Comparison of ENCODE assay signal across 1 cellular context in genomic region chr7:26166681-26167266, GRCh38.
TF ChIP-seq lines count a peak whose summit lies in the region.

No MANE protein-coding gene starts in this region.

TF ChIP-seq in WTC11, 78 proteins besides CTCF, POLR2A, EP300 and RAD21 (continued from another document):
- no peak for TF ChIP-seq STAT6 (CRISPR knock-in tag; conservative IDR thresholded peaks at IDR 0.05; ENCODE audit: low read depth)
- TF ChIP-seq CBFB (CRISPR knock-in tag; IDR thresholded peaks at IDR 0.05; ENCODE audit: low read depth), result no peak
- TF ChIP-seq, protein P1, sequence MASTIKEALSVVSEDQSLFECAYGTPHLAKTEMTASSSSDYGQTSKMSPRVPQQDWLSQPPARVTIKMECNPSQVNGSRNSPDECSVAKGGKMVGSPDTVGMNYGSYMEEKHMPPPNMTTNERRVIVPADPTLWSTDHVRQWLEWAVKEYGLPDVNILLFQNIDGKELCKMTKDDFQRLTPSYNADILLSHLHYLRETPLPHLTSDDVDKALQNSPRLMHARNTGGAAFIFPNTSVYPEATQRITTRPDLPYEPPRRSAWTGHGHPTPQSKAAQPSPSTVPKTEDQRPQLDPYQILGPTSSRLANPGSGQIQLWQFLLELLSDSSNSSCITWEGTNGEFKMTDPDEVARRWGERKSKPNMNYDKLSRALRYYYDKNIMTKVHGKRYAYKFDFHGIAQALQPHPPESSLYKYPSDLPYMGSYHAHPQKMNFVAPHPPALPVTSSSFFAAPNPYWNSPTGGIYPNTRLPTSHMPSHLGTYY (CRISPR knock-in tag; IDR thresholded peaks at IDR 0.05), result no peak
- no peak for TF ChIP-seq ZNF138 (CRISPR knock-in tag; conservative IDR thresholded peaks at IDR 0.05)
- no peak for TF ChIP-seq ELF4 (CRISPR knock-in tag; IDR thresholded peaks at IDR 0.05; ENCODE audit: low read depth)
